Comparison of ENCODE assay signal across 12 cellular contexts in the genomic region with DNA sequence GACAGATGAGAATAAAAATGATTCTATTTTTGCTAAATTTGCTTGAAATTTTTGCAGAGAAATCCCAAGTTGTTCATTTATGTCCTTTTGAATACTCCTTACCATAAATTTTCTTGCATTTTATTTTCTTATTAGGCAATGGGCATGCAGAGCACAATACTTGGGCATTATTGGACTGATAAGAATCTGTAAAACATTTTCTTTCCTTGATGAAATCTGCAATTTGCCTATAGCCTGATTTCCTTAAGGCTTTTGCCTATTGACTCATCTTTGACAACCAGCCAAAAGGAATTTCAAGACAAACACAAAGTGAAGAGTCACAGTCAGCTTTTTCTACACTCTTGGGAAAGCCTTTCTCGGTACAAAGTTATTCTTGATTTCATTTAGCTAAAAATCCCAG. TPM values are rescaled to one million over a fixed set of nuclear protein-coding genes. Genes with fewer than 3 reads are reported as not detected.
DNase-seq lines count a peak whose midpoint lies in the region; ATAC-seq and TF ChIP-seq lines count a peak whose summit lies in the region.
"Had no signal": no experiment of that assay in that cellular context is flagged by ENCODE, and none has a peak within 500 bp of the region (broad histone marks: within the 10 kb centered on the region; RNA-seq: fewer than 3 reads in every experiment).

No MANE protein-coding gene starts in this region.

- H3K27ac ChIP-seq in VCaP (peak overlapping the region; percentile 8; the same call in 1 of the 2 replicates), suprapubic skin (peak overlapping the region; percentile 45), caudate nucleus (ENCODE audit: low read depth, low read length) (no peak overlapping the region)

- peaks cover 12% of the 10 kb centered on the region for H3K4me1 ChIP-seq in suprapubic skin

- no peak for TF ChIP-seq POLR2A in suprapubic skin (IDR thresholded peaks at IDR 0.05)

- DNase-seq in SIG-M5 treated with dmso at 0.1 percent for 504 hours (lab: John Stamatoyannopoulos, UW; ENCODE audit: unreplicated experiment) (peak; percentile 54), SIG-M5 (lab: John Stamatoyannopoulos, UW) (no peak), fibroblast of the aortic adventitia (ENCODE audit: low read depth) (peak; percentile 88), suprapubic skin (ENCODE audit: low spot score in 2 of 2) (no peak), caudate nucleus (lab: John Stamatoyannopoulos, UW) (no peak), type B pancreatic cell (ENCODE audit: extremely low spot score, unreplicated experiment) (no peak)
- no peak for DNase-seq in activated CD8-positive, alpha-beta memory T cell treated with anti-CD3 and anti-CD28 coated beads, Interleukin-2, amount 10 ng/mL, durations not matched to agents 7 days and 5 days
- DNase-seq: 8988T; activated CD8-positive, alpha-beta memory T cell treated with anti-CD3 and anti-CD28 coated beads, Interleukin-2, amount 50 U/mL, for 48 hours; GDM1; spleen had no signal

- H3K4me3 ChIP-seq in fibroblast of the aortic adventitia (ENCODE audit: low read depth, low read length) = no peak overlapping the region
- H3K4me3 ChIP-seq in suprapubic skin = no peak overlapping the region
- H3K4me3 ChIP-seq: spleen had no signal

- WGBS in suprapubic skin = 39% methylated on average over 1 of the region's 1 CpG

- no peak for ATAC-seq in activated CD8-positive, alpha-beta memory T cell treated with anti-CD3 and anti-CD28 coated beads, Interleukin-2, amount 10 ng/mL, durations not matched to agents 7 days and 5 days

- no peak overlapping the region for H3K4me3 Mint-ChIP-seq in type B pancreatic cell
- H3K4me3 Mint-ChIP-seq in activated CD8-positive, alpha-beta memory T cell treated with anti-CD3 and anti-CD28 coated beads, Interleukin-2, amount 10 ng/mL, durations not matched to agents 7 days and 5 days = no peak overlapping the region

- no peaks in the 10 kb centered on the region for H3K36me3 Mint-ChIP-seq in type B pancreatic cell
- H3K36me3 Mint-ChIP-seq in activated CD8-positive, alpha-beta memory T cell treated with anti-CD3 and anti-CD28 coated beads, Interleukin-2, amount 10 ng/mL, durations not matched to agents 7 days and 5 days = no peaks in the 10 kb centered on the region

- H3K9me3 ChIP-seq in suprapubic skin = no peaks in the 10 kb centered on the region

- no peaks in the 10 kb centered on the region for H3K4me1 Mint-ChIP-seq in type B pancreatic cell (ENCODE audit: unreplicated experiment)
- H3K4me1 Mint-ChIP-seq in activated CD8-positive, alpha-beta memory T cell treated with anti-CD3 and anti-CD28 coated beads, Interleukin-2, amount 10 ng/mL, durations not matched to agents 7 days and 5 days = no peaks in the 10 kb centered on the region

- H3K9me3 Mint-ChIP-seq in type B pancreatic cell = peaks cover 5% of the 10 kb centered on the region
- H3K9me3 Mint-ChIP-seq in activated CD8-positive, alpha-beta memory T cell treated with anti-CD3 and anti-CD28 coated beads, Interleukin-2, amount 10 ng/mL, durations not matched to agents 7 days and 5 days (ENCODE audit: low read depth) = peaks cover 6% of the 10 kb centered on the region

- CTCF ChIA-PET in activated CD8-positive, alpha-beta memory T cell treated with anti-CD3 and anti-CD28 coated beads, Interleukin-2, amount 10 ng/mL, durations not matched to agents 7 days and 5 days (lab: Charles Lee) = no interaction called here

- no peak for TF ChIP-seq CTCF in VCaP (conservative IDR thresholded peaks at IDR 0.05)
- TF ChIP-seq CTCF in fibroblast of the aortic adventitia (IDR thresholded peaks at IDR 0.05; ENCODE audit: insufficient read depth, low read length) = no peak
- no peak for TF ChIP-seq CTCF in suprapubic skin (IDR thresholded peaks at IDR 0.05)
- TF ChIP-seq CTCF in type B pancreatic cell (conservative IDR thresholded peaks at IDR 0.05) = no peak

- no peaks in the 10 kb centered on the region for H3K36me3 ChIP-seq in suprapubic skin
- H3K36me3 ChIP-seq: spleen had no signal

- H3K27me3 ChIP-seq in suprapubic skin = no peaks in the 10 kb centered on the region
- H3K27me3 ChIP-seq: spleen had no signal

- no peaks in the 10 kb centered on the region for H3K27me3 Mint-ChIP-seq in type B pancreatic cell
- H3K27me3 Mint-ChIP-seq in activated CD8-positive, alpha-beta memory T cell treated with anti-CD3 and anti-CD28 coated beads, Interleukin-2, amount 10 ng/mL, durations not matched to agents 7 days and 5 days = no peaks in the 10 kb centered on the region

- TF ChIP-seq EP300 in suprapubic skin (IDR thresholded peaks at IDR 0.05) = no peak

- no peak overlapping the region for H3K27ac Mint-ChIP-seq in type B pancreatic cell
- no peak overlapping the region for H3K27ac Mint-ChIP-seq in activated CD8-positive, alpha-beta memory T cell treated with anti-CD3 and anti-CD28 coated beads, Interleukin-2, amount 10 ng/mL, durations not matched to agents 7 days and 5 days

RNA-seq across cellular contexts. Expression of gene GNAT3, which starts 30.5 kb away (rescaled TPM):
- total RNA-seq in fibroblast of the aortic adventitia (ENCODE audit: low replicate concordance) = not detected in 2 replicates
- not detected for total RNA-seq in suprapubic skin
- total RNA-seq in type B pancreatic cell (ENCODE audit: low replicate concordance) = 0.70 and 0.81 TPM in 2 replicates
- not detected for total RNA-seq in activated CD8-positive, alpha-beta memory T cell treated with anti-CD3 and anti-CD28 coated beads, Interleukin-2, amount 10 ng/mL, durations not matched to agents 7 days and 5 days
- total RNA-seq: spleen had no signal

Comparison
In these comparisons a context has a peak if more than half of its experiments do, and no peak if none do; other contexts are left out.
1. DNase-seq: peak in SIG-M5 treated with dmso at 0.1 percent for 504 hours (single experiment) and fibroblast of the aortic adventitia (single experiment); none in SIG-M5 (single experiment), suprapubic skin (0 of 2), caudate nucleus (0 of 61), type B pancreatic cell (single experiment) and activated CD8-positive, alpha-beta memory T cell treated with anti-CD3 and anti-CD28 coated beads, Interleukin-2, amount 10 ng/mL, durations not matched to agents 7 days and 5 days (single experiment).